In genomic region chr9:116483622-116484482, GRCh38 we compare ENCODE assay signal across 17 cellular contexts.
DNase-seq lines count a peak whose midpoint lies in the region; ATAC-seq and TF ChIP-seq lines count a peak whose summit lies in the region.
"Had no signal": no experiment of that assay in that cellular context is flagged by ENCODE, and none has a peak within 500 bp of the region (broad histone marks: within the 10 kb centered on the region; RNA-seq: fewer than 3 reads in every experiment).

No MANE protein-coding gene starts in this region.

- H3K27me3 Mint-ChIP-seq in activated naive CD8-positive, alpha-beta T cell treated with anti-CD3 and anti-CD28 coated beads, Interleukin-2, amount 10 ng/mL, durations not matched to agents 7 days and 5 days: no peaks in the 10 kb centered on the region
- no peaks in the 10 kb centered on the region for H3K27me3 Mint-ChIP-seq in activated naive CD8-positive, alpha-beta T cell treated with anti-CD3 and anti-CD28 coated beads for 36 hours
- H3K27me3 Mint-ChIP-seq in chondrocyte (ENCODE audit: low read depth): no peaks in the 10 kb centered on the region
- peaks cover 4% of the 10 kb centered on the region for H3K27me3 Mint-ChIP-seq in nephron progenitor cell (ENCODE audit: low read depth, poor library complexity)
- no peaks in the 10 kb centered on the region for H3K27me3 Mint-ChIP-seq in endothelial cell (ENCODE audit: unreplicated experiment)

- H3K9me3 Mint-ChIP-seq in activated naive CD8-positive, alpha-beta T cell treated with anti-CD3 and anti-CD28 coated beads, Interleukin-2, amount 10 ng/mL, durations not matched to agents 7 days and 5 days: no peaks in the 10 kb centered on the region
- H3K9me3 Mint-ChIP-seq in activated naive CD8-positive, alpha-beta T cell treated with anti-CD3 and anti-CD28 coated beads for 36 hours: no peaks in the 10 kb centered on the region
- H3K9me3 Mint-ChIP-seq in chondrocyte (ENCODE audit: low read depth): no peaks in the 10 kb centered on the region
- no peaks in the 10 kb centered on the region for H3K9me3 Mint-ChIP-seq in nephron progenitor cell
- H3K9me3 Mint-ChIP-seq in endothelial cell (ENCODE audit: unreplicated experiment): no peaks in the 10 kb centered on the region

- no peak for TF ChIP-seq CTCF in chondrocyte (IDR thresholded peaks at IDR 0.05)
- TF ChIP-seq CTCF in nephron progenitor cell (IDR thresholded peaks at IDR 0.05): no peak
- TF ChIP-seq CTCF in endothelial cell (IDR thresholded peaks at IDR 0.05; ENCODE audit: unreplicated experiment): no peak

- POLR2A ChIA-PET in activated naive CD8-positive, alpha-beta T cell treated with anti-CD3 and anti-CD28 coated beads, Interleukin-2, amount 10 ng/mL, durations not matched to agents 7 days and 5 days (lab: Charles Lee): no interaction called here

- H3K4me3 Mint-ChIP-seq in activated naive CD8-positive, alpha-beta T cell treated with anti-CD3 and anti-CD28 coated beads, Interleukin-2, amount 10 ng/mL, durations not matched to agents 7 days and 5 days: no peak overlapping the region
- H3K4me3 Mint-ChIP-seq in activated naive CD8-positive, alpha-beta T cell treated with anti-CD3 and anti-CD28 coated beads for 36 hours: no peak overlapping the region
- H3K4me3 Mint-ChIP-seq in chondrocyte (ENCODE audit: unreplicated experiment) (no peak overlapping the region), nephron progenitor cell (no peak overlapping the region), endothelial cell (ENCODE audit: unreplicated experiment) (no peak overlapping the region)

- H3K36me3 Mint-ChIP-seq in activated naive CD8-positive, alpha-beta T cell treated with anti-CD3 and anti-CD28 coated beads, Interleukin-2, amount 10 ng/mL, durations not matched to agents 7 days and 5 days: no peaks in the 10 kb centered on the region
- H3K36me3 Mint-ChIP-seq in activated naive CD8-positive, alpha-beta T cell treated with anti-CD3 and anti-CD28 coated beads for 36 hours: peaks cover 1% of the 10 kb centered on the region
- H3K36me3 Mint-ChIP-seq in chondrocyte (ENCODE audit: low read depth) (no peaks in the 10 kb centered on the region), nephron progenitor cell (ENCODE audit: low read depth) (no peaks in the 10 kb centered on the region), endothelial cell (ENCODE audit: low read depth, unreplicated experiment) (no peaks in the 10 kb centered on the region)

- no peak for DNase-seq in activated naive CD8-positive, alpha-beta T cell treated with anti-CD3 and anti-CD28 coated beads, Interleukin-2, amount 10 ng/mL, durations not matched to agents 7 days and 5 days
- no peak for DNase-seq in activated naive CD8-positive, alpha-beta T cell treated with anti-CD3 and anti-CD28 coated beads for 36 hours
- DNase-seq in chondrocyte (ENCODE audit: low spot score): no peak
- no peak for DNase-seq in nephron progenitor cell
- no peak for DNase-seq in endothelial cell (ENCODE audit: low spot score)
- DNase-seq in NCI-H1417 treated with DMSO at 0.1 percent for 48 hours (lab: John Stamatoyannopoulos, UW): no peak
- no peak for DNase-seq in cortex of kidney (lab: John Stamatoyannopoulos, UW)
- DNase-seq: COR-L47, DMS 273 treated with DMSO at 0.1 percent for 48 hours, DND-41, MM.1S, NCI-H2081 treated with DMSO at 0.1 percent for 48 hours, NCI-H510A treated with DMSO at 0.1 percent for 48 hours, NCI-H774, SHP77, SK-N-SH had no signal

- H3K4me1 Mint-ChIP-seq in activated naive CD8-positive, alpha-beta T cell treated with anti-CD3 and anti-CD28 coated beads, Interleukin-2, amount 10 ng/mL, durations not matched to agents 7 days and 5 days: no peaks in the 10 kb centered on the region
- no peaks in the 10 kb centered on the region for H3K4me1 Mint-ChIP-seq in activated naive CD8-positive, alpha-beta T cell treated with anti-CD3 and anti-CD28 coated beads for 36 hours
- H3K4me1 Mint-ChIP-seq in chondrocyte (ENCODE audit: low read depth) (peaks cover 36% of the 10 kb centered on the region), nephron progenitor cell (peaks cover 12% of the 10 kb centered on the region), endothelial cell (ENCODE audit: unreplicated experiment) (peaks cover 6% of the 10 kb centered on the region)

- peak overlapping the region; percentile 31 for H3K27ac Mint-ChIP-seq in activated naive CD8-positive, alpha-beta T cell treated with anti-CD3 and anti-CD28 coated beads, Interleukin-2, amount 10 ng/mL, durations not matched to agents 7 days and 5 days
- no peak overlapping the region for H3K27ac Mint-ChIP-seq in activated naive CD8-positive, alpha-beta T cell treated with anti-CD3 and anti-CD28 coated beads for 36 hours
- peak overlapping the region; percentile 87 for H3K27ac Mint-ChIP-seq in chondrocyte (ENCODE audit: unreplicated experiment)
- peak overlapping the region; percentile 4 for H3K27ac Mint-ChIP-seq in nephron progenitor cell
- H3K27ac Mint-ChIP-seq in endothelial cell (ENCODE audit: unreplicated experiment): no peak overlapping the region

- ATAC-seq in activated naive CD8-positive, alpha-beta T cell treated with anti-CD3 and anti-CD28 coated beads, Interleukin-2, amount 10 ng/mL, durations not matched to agents 7 days and 5 days (ENCODE audit: low read depth): no peak
- no peak for ATAC-seq in HG02884 (IDR thresholded peaks at IDR 0.05; ENCODE audit: unreplicated experiment)

Comparison
In these comparisons a context has a peak if more than half of its experiments do, and no peak if none do; other contexts are left out.
1. H3K27ac Mint-ChIP-seq: peak in activated naive CD8-positive, alpha-beta T cell treated with anti-CD3 and anti-CD28 coated beads, Interleukin-2, amount 10 ng/mL, durations not matched to agents 7 days and 5 days (single experiment), chondrocyte (single experiment) and nephron progenitor cell (single experiment); none in activated naive CD8-positive, alpha-beta T cell treated with anti-CD3 and anti-CD28 coated beads for 36 hours (single experiment) and endothelial cell (single experiment).